In genomic region chr13:29752175-29752574, GRCh38 we compare ENCODE assay signal across 21 cellular contexts.
"Had no signal": no experiment of that assay in that cellular context is flagged by ENCODE, and none has a peak within 500 bp of the region (broad histone marks: within the 10 kb centered on the region; RNA-seq: fewer than 3 reads in every experiment).

No MANE protein-coding gene starts in this region.

- DNase-seq: activated CD4-positive, alpha-beta T cell treated with anti-CD3 and anti-CD28 coated beads for 1 hour; activated CD4-positive, alpha-beta T cell treated with anti-CD3 and anti-CD28 coated beads, Interleukin-2, amount 50 U/mL, for 48 hours; activated CD8-positive, alpha-beta memory T cell treated with anti-CD3 and anti-CD28 coated beads, Interleukin-2, amount 10 ng/mL, durations not matched to agents 7 days and 5 days; activated effector memory CD4-positive, alpha-beta T cell treated with Interleukin-2 at 50 U/mL for 16 hours; activated naive CD4-positive, alpha-beta T cell; activated T-cell treated with anti-CD3 and anti-CD28 coated beads, Interleukin-2, amount 50 U/mL, for 24 hours; aorta; central memory CD4-positive, alpha-beta T cell; Kasumi-1; NCI-H1105 treated with DMSO at 0.1 percent for 48 hours; NCI-H1436 treated with DMSO at 0.1 percent for 48 hours; NCI-H187; NCI-H2081; NCI-H2171; NCI-H345; NCI-H510A; NCI-H526 treated with DMSO at 0.1 percent for 48 hours; NCI-H82; PC-9; SHP77 treated with DMSO at 0.1 percent for 48 hours had no signal

- H3K27ac ChIP-seq: breast epithelium, PC-9 had no signal

- H3K9me3 ChIP-seq: breast epithelium had no signal

- H2AFZ ChIP-seq: PC-9 had no signal

- H3K4me1 ChIP-seq: breast epithelium had no signal

- ATAC-seq: activated CD8-positive, alpha-beta memory T cell treated with anti-CD3 and anti-CD28 coated beads, Interleukin-2, amount 10 ng/mL, durations not matched to agents 7 days and 5 days had no signal

- H3K36me3 ChIP-seq: breast epithelium had no signal

- H3K4me3 ChIP-seq: breast epithelium, PC-9 had no signal

- H3K27me3 ChIP-seq: breast epithelium had no signal

- H3K4me2 ChIP-seq: PC-9 had no signal
